Comparison of ENCODE assay signal across 1 cellular context in the genomic region with DNA sequence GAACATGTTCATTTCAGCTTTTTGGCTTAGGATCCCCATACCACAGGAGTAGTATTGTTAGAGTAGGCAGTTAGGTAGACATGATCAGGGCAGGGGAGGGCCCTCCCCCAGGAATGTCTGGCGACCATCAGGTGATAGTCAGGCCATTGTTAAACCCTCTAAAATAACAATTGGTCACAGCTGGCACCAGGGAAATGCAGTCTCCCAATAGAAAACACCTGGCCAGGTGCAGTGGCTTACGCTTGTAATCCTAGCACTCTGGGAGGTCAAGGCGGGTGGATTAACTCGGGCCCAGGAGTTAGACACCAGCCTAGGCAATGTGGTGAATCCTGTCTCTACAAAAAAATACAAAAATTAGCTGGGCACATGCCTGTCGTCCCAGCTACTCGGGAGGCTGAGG.
A peak's percentile ranks its signal among the peaks of the same experiment; 100 is the strongest.
TF ChIP-seq lines count a peak whose summit lies in the region.

No MANE protein-coding gene starts in this region.

TF ChIP-seq in WTC11, 78 proteins besides CTCF, POLR2A, EP300 and RAD21 (continued from another document and continues in another):
- peak; percentile 59; the same call in 1 of the 2 replicates for TF ChIP-seq MYBL2 (CRISPR knock-in tag; IDR thresholded peaks at IDR 0.05)
- TF ChIP-seq, protein P1, sequence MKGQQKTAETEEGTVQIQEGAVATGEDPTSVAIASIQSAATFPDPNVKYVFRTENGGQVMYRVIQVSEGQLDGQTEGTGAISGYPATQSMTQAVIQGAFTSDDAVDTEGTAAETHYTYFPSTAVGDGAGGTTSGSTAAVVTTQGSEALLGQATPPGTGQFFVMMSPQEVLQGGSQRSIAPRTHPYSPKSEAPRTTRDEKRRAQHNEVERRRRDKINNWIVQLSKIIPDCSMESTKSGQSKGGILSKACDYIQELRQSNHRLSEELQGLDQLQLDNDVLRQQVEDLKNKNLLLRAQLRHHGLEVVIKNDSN (CRISPR knock-in tag; IDR thresholded peaks at IDR 0.05) = peak; percentile 78
- no peak for TF ChIP-seq SMAD3 (CRISPR knock-in tag; IDR thresholded peaks at IDR 0.05; ENCODE audit: borderline replicate concordance)
- no peak for TF ChIP-seq ZNF396 (CRISPR knock-in tag; IDR thresholded peaks at IDR 0.05; ENCODE audit: borderline replicate concordance)
- TF ChIP-seq, protein P2, sequence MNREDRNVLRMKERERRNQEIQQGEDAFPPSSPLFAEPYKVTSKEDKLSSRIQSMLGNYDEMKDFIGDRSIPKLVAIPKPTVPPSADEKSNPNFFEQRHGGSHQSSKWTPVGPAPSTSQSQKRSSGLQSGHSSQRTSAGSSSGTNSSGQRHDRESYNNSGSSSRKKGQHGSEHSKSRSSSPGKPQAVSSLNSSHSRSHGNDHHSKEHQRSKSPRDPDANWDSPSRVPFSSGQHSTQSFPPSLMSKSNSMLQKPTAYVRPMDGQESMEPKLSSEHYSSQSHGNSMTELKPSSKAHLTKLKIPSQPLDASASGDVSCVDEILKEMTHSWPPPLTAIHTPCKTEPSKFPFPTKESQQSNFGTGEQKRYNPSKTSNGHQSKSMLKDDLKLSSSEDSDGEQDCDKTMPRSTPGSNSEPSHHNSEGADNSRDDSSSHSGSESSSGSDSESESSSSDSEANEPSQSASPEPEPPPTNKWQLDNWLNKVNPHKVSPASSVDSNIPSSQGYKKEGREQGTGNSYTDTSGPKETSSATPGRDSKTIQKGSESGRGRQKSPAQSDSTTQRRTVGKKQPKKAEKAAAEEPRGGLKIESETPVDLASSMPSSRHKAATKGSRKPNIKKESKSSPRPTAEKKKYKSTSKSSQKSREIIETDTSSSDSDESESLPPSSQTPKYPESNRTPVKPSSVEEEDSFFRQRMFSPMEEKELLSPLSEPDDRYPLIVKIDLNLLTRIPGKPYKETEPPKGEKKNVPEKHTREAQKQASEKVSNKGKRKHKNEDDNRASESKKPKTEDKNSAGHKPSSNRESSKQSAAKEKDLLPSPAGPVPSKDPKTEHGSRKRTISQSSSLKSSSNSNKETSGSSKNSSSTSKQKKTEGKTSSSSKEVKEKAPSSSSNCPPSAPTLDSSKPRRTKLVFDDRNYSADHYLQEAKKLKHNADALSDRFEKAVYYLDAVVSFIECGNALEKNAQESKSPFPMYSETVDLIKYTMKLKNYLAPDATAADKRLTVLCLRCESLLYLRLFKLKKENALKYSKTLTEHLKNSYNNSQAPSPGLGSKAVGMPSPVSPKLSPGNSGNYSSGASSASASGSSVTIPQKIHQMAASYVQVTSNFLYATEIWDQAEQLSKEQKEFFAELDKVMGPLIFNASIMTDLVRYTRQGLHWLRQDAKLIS (CRISPR knock-in tag; IDR thresholded peaks at IDR 0.05; ENCODE audit: borderline replicate concordance) = no peak
- TF ChIP-seq ZNF138 (CRISPR knock-in tag; conservative IDR thresholded peaks at IDR 0.05) = no peak
- no peak for TF ChIP-seq MXD4 (CRISPR knock-in tag; IDR thresholded peaks at IDR 0.05; ENCODE audit: borderline replicate concordance)
- no peak for TF ChIP-seq STAT6 (CRISPR knock-in tag; conservative IDR thresholded peaks at IDR 0.05; ENCODE audit: low read depth)
- TF ChIP-seq SP1 (CRISPR knock-in tag; conservative IDR thresholded peaks at IDR 0.05) = peak; percentile 55
- TF ChIP-seq ZNF232 (CRISPR knock-in tag; IDR thresholded peaks at IDR 0.05) = no peak
- TF ChIP-seq FOXP1 (CRISPR knock-in tag; IDR thresholded peaks at IDR 0.05; ENCODE audit: borderline replicate concordance) = 0 out of 2 replicates have a peak, but pooled peaks have one; percentile 23
- no peak for TF ChIP-seq JAZF1 (CRISPR knock-in tag; IDR thresholded peaks at IDR 0.05)
- TF ChIP-seq ELF4 (CRISPR knock-in tag; IDR thresholded peaks at IDR 0.05; ENCODE audit: low read depth) = no peak
- no peak for TF ChIP-seq ATF1 (CRISPR knock-in tag; IDR thresholded peaks at IDR 0.05)
- no peak for TF ChIP-seq HMGXB4 (CRISPR knock-in tag; IDR thresholded peaks at IDR 0.05)
- no peak for TF ChIP-seq OVOL2 (CRISPR knock-in tag; IDR thresholded peaks at IDR 0.05; ENCODE audit: borderline replicate concordance)
- no peak for TF ChIP-seq ZMAT4 (CRISPR knock-in tag; IDR thresholded peaks at IDR 0.05)
- TF ChIP-seq PRRX2 (CRISPR knock-in tag; IDR thresholded peaks at IDR 0.05) = no peak
- TF ChIP-seq, protein P3, sequence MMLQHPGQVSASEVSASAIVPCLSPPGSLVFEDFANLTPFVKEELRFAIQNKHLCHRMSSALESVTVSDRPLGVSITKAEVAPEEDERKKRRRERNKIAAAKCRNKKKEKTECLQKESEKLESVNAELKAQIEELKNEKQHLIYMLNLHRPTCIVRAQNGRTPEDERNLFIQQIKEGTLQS (CRISPR knock-in tag; conservative IDR thresholded peaks at IDR 0.05) = no peak
- TF ChIP-seq ESRRA (CRISPR knock-in tag; IDR thresholded peaks at IDR 0.05; ENCODE audit: borderline replicate concordance) = no peak
- no peak for TF ChIP-seq CDX4 (CRISPR knock-in tag; IDR thresholded peaks at IDR 0.05; ENCODE audit: borderline replicate concordance)
- TF ChIP-seq, protein P4, sequence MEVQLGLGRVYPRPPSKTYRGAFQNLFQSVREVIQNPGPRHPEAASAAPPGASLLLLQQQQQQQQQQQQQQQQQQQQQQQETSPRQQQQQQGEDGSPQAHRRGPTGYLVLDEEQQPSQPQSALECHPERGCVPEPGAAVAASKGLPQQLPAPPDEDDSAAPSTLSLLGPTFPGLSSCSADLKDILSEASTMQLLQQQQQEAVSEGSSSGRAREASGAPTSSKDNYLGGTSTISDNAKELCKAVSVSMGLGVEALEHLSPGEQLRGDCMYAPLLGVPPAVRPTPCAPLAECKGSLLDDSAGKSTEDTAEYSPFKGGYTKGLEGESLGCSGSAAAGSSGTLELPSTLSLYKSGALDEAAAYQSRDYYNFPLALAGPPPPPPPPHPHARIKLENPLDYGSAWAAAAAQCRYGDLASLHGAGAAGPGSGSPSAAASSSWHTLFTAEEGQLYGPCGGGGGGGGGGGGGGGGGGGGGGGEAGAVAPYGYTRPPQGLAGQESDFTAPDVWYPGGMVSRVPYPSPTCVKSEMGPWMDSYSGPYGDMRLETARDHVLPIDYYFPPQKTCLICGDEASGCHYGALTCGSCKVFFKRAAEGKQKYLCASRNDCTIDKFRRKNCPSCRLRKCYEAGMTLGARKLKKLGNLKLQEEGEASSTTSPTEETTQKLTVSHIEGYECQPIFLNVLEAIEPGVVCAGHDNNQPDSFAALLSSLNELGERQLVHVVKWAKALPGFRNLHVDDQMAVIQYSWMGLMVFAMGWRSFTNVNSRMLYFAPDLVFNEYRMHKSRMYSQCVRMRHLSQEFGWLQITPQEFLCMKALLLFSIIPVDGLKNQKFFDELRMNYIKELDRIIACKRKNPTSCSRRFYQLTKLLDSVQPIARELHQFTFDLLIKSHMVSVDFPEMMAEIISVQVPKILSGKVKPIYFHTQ (CRISPR knock-in tag; IDR thresholded peaks at IDR 0.05) = no peak
- TF ChIP-seq NR2C2 (CRISPR knock-in tag; IDR thresholded peaks at IDR 0.05) = no peak
- TF ChIP-seq USF2 (CRISPR knock-in tag; IDR thresholded peaks at IDR 0.05) = peak; percentile 65
- 0 out of 2 replicates have a peak, but pooled peaks have one; percentile 36 for TF ChIP-seq CBFB (CRISPR knock-in tag; IDR thresholded peaks at IDR 0.05; ENCODE audit: low read depth)
- peak; percentile 79; the same call in 1 of the 2 replicates for TF ChIP-seq ETV6 (CRISPR knock-in tag; IDR thresholded peaks at IDR 0.05)
- peak; percentile 44; the same call in 1 of the 2 replicates for TF ChIP-seq ZBTB21 (CRISPR knock-in tag; IDR thresholded peaks at IDR 0.05; ENCODE audit: borderline replicate concordance)
- TF ChIP-seq NR1H2 (CRISPR knock-in tag; IDR thresholded peaks at IDR 0.05) = no peak
- TF ChIP-seq ZNF416 (CRISPR knock-in tag; IDR thresholded peaks at IDR 0.05) = no peak
- TF ChIP-seq IRF1 (CRISPR knock-in tag; IDR thresholded peaks at IDR 0.05) = no peak
- no peak for TF ChIP-seq NR3C1 (CRISPR knock-in tag; conservative IDR thresholded peaks at IDR 0.05; ENCODE audit: low read depth)
- TF ChIP-seq, protein P5, sequence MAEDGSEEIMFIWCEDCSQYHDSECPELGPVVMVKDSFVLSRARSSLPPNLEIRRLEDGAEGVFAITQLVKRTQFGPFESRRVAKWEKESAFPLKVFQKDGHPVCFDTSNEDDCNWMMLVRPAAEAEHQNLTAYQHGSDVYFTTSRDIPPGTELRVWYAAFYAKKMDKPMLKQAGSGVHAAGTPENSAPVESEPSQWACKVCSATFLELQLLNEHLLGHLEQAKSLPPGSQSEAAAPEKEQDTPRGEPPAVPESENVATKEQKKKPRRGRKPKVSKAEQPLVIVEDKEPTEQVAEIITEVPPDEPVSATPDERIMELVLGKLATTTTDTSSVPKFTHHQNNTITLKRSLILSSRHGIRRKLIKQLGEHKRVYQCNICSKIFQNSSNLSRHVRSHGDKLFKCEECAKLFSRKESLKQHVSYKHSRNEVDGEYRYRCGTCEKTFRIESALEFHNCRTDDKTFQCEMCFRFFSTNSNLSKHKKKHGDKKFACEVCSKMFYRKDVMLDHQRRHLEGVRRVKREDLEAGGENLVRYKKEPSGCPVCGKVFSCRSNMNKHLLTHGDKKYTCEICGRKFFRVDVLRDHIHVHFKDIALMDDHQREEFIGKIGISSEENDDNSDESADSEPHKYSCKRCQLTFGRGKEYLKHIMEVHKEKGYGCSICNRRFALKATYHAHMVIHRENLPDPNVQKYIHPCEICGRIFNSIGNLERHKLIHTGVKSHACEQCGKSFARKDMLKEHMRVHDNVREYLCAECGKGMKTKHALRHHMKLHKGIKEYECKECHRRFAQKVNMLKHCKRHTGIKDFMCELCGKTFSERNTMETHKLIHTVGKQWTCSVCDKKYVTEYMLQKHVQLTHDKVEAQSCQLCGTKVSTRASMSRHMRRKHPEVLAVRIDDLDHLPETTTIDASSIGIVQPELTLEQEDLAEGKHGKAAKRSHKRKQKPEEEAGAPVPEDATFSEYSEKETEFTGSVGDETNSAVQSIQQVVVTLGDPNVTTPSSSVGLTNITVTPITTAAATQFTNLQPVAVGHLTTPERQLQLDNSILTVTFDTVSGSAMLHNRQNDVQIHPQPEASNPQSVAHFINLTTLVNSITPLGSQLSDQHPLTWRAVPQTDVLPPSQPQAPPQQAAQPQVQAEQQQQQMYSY (CRISPR knock-in tag; IDR thresholded peaks at IDR 0.05) = no peak
- no peak for TF ChIP-seq ZNF263 (CRISPR knock-in tag; IDR thresholded peaks at IDR 0.05; ENCODE audit: low read depth)
- TF ChIP-seq TCF7 (CRISPR knock-in tag; IDR thresholded peaks at IDR 0.05; ENCODE audit: low read depth) = no peak
- TF ChIP-seq EMX1 (CRISPR knock-in tag; IDR thresholded peaks at IDR 0.05) = no peak
- TF ChIP-seq SOX15 (CRISPR knock-in tag; IDR thresholded peaks at IDR 0.05) = no peak
- TF ChIP-seq NFATC4 (CRISPR knock-in tag; IDR thresholded peaks at IDR 0.05) = no peak
